In genomic region chr17:69168642-69169041, GRCh38 we compare ENCODE assay signal across 6 cellular contexts. TPM values are rescaled to one million over a fixed set of nuclear protein-coding genes. Genes with fewer than 3 reads are reported as not detected.
"Had no signal": no experiment of that assay in that cellular context is flagged by ENCODE, and none has a peak within 500 bp of the region (broad histone marks: within the 10 kb centered on the region; RNA-seq: fewer than 3 reads in every experiment).

No MANE protein-coding gene starts in this region.

RNA-seq across cellular contexts. Expression of gene ABCA6, which starts 26.9 kb away (rescaled TPM):
- total RNA-seq: activated CD4-positive, alpha-beta memory T cell treated with anti-CD3 and anti-CD28 coated beads for 36 hours; activated CD4-positive, alpha-beta T cell treated with anti-CD3 and anti-CD28 coated beads for 36 hours; activated CD4-positive, alpha-beta T cell treated with anti-CD3 and anti-CD28 coated beads, Interleukin-2, amount 10 ng/mL, durations not matched to agents 24 days and 14 days; activated CD8-positive, alpha-beta T cell treated with anti-CD3 and anti-CD28 coated beads for 36 hours; T-helper 2 cell treated with Interferon-gamma antibody and Interleukin-4, amounts not matched to agents 100 ng/mL and 5 ng/mL, for 36 hours; WTC11 had no signal

RNA-seq across cellular contexts. Expression of gene ABCA10, which starts 60.0 kb away (rescaled TPM):
- total RNA-seq: WTC11 had no signal
